Comparison of ENCODE assay signal across 8 cellular contexts in genomic region chr4:82797591-82798081, GRCh38. TPM values are rescaled to one million over a fixed set of nuclear protein-coding genes. Genes with fewer than 3 reads are reported as not detected.
DNase-seq lines count a peak whose midpoint lies in the region; ATAC-seq and TF ChIP-seq lines count a peak whose summit lies in the region.

No MANE protein-coding gene starts in this region.

- no peak for TF ChIP-seq CTCF in nephron (IDR thresholded peaks at IDR 0.05; ENCODE audit: unreplicated experiment in 3 of 3)

- ATAC-seq in T-helper 17 cell = no peak
- no peak for ATAC-seq in HG02759 (IDR thresholded peaks at IDR 0.05; ENCODE audit: unreplicated experiment)

- H3K9me3 ChIP-seq in T-helper 17 cell (ENCODE audit: control insufficient read depth, low read length, poor library complexity, severe bottlenecking) = no peaks in the 10 kb centered on the region

- intact Hi-C loops in activated CD4-positive, alpha-beta T cell treated with anti-CD3 and anti-CD28 coated beads, Interleukin-2, amount 10 ng/mL, durations not matched to agents 24 days and 14 days (cut with micrococcal nuclease) = no loop called here

- no peaks in the 10 kb centered on the region for H3K9me3 Mint-ChIP-seq in activated CD4-positive, alpha-beta T cell treated with anti-CD3 and anti-CD28 coated beads, Interleukin-2, amount 10 ng/mL, durations not matched to agents 24 days and 14 days
- no peaks in the 10 kb centered on the region for H3K9me3 Mint-ChIP-seq in nephron

- H3K36me3 Mint-ChIP-seq in activated CD4-positive, alpha-beta T cell treated with anti-CD3 and anti-CD28 coated beads, Interleukin-2, amount 10 ng/mL, durations not matched to agents 24 days and 14 days (ENCODE audit: low read depth) = no peaks in the 10 kb centered on the region
- H3K36me3 Mint-ChIP-seq in T-helper 17 cell (ENCODE audit: low read depth) (no peaks in the 10 kb centered on the region), nephron (ENCODE audit: low read depth) (peaks cover 3% of the 10 kb centered on the region)

- peaks cover 72% of the 10 kb centered on the region for H3K27me3 Mint-ChIP-seq in activated CD4-positive, alpha-beta T cell treated with anti-CD3 and anti-CD28 coated beads, Interleukin-2, amount 10 ng/mL, durations not matched to agents 24 days and 14 days
- peaks cover 56% of the 10 kb centered on the region for H3K27me3 Mint-ChIP-seq in T-helper 17 cell
- peaks cover 42% of the 10 kb centered on the region for H3K27me3 Mint-ChIP-seq in nephron (ENCODE audit: low read depth)

- H3K27ac Mint-ChIP-seq in activated CD4-positive, alpha-beta T cell treated with anti-CD3 and anti-CD28 coated beads, Interleukin-2, amount 10 ng/mL, durations not matched to agents 24 days and 14 days = no peak overlapping the region
- no peak overlapping the region for H3K27ac Mint-ChIP-seq in T-helper 17 cell
- peak overlapping the region; percentile 3 to 43 (median 17) for H3K27ac Mint-ChIP-seq in nephron

- peaks cover 12% of the 10 kb centered on the region for H3K4me1 Mint-ChIP-seq in activated CD4-positive, alpha-beta T cell treated with anti-CD3 and anti-CD28 coated beads, Interleukin-2, amount 10 ng/mL, durations not matched to agents 24 days and 14 days
- peaks cover 18% of the 10 kb centered on the region for H3K4me1 Mint-ChIP-seq in T-helper 17 cell
- H3K4me1 Mint-ChIP-seq in nephron = peaks cover 35% of the 10 kb centered on the region

- DNase-seq in activated CD4-positive, alpha-beta T cell treated with anti-CD3 and anti-CD28 coated beads, Interleukin-2, amount 10 ng/mL, durations not matched to agents 24 days and 14 days = peak; percentile 60
- DNase-seq in activated CD4-positive, alpha-beta T cell treated with anti-CD3 and anti-CD28 coated beads, Interleukin-2, amount 50 U/mL, for 4 hours = no peak
- peak in 1 of 3 donors; percentile 10 for DNase-seq in T-helper 17 cell
- DNase-seq in fibroblast of gingiva (ENCODE audit: low read depth) = peak; percentile 40
- DNase-seq in GM19240 (ENCODE audit: insufficient read length, low spot score) = no peak
- no peak for DNase-seq in dedifferentiated amniotic fluid mesenchymal stem cell (ENCODE audit: extremely low spot score)

- peak overlapping the region; percentile 71 for H3K4me3 Mint-ChIP-seq in activated CD4-positive, alpha-beta T cell treated with anti-CD3 and anti-CD28 coated beads, Interleukin-2, amount 10 ng/mL, durations not matched to agents 24 days and 14 days
- peak overlapping the region; percentile 86 for H3K4me3 Mint-ChIP-seq in T-helper 17 cell
- H3K4me3 Mint-ChIP-seq in nephron = peak overlapping the region; percentile 93 to 97 (median 97)

RNA-seq across cellular contexts. Expression of gene SCD5, which starts 1.0 kb away (rescaled TPM):
- 0.63 and 0.95 TPM in 2 replicates for total RNA-seq in activated CD4-positive, alpha-beta T cell treated with anti-CD3 and anti-CD28 coated beads, Interleukin-2, amount 10 ng/mL, durations not matched to agents 24 days and 14 days
- under 1 TPM; 0.60 to 0.65 TPM for total RNA-seq in T-helper 17 cell

Comparison
In these comparisons a context has a peak if more than half of its experiments do, and no peak if none do; other contexts are left out.
1. DNase-seq: peak in activated CD4-positive, alpha-beta T cell treated with anti-CD3 and anti-CD28 coated beads, Interleukin-2, amount 10 ng/mL, durations not matched to agents 24 days and 14 days (single experiment) and fibroblast of gingiva (single experiment); none in activated CD4-positive, alpha-beta T cell treated with anti-CD3 and anti-CD28 coated beads, Interleukin-2, amount 50 U/mL, for 4 hours (0 of 2), GM19240 (single experiment) and dedifferentiated amniotic fluid mesenchymal stem cell (single experiment).
2. H3K27ac Mint-ChIP-seq: peak in nephron (3 of 3); none in activated CD4-positive, alpha-beta T cell treated with anti-CD3 and anti-CD28 coated beads, Interleukin-2, amount 10 ng/mL, durations not matched to agents 24 days and 14 days (single experiment) and T-helper 17 cell (single experiment).
3. Peak in every context shown above with its lines, with median percentiles within 50 percentile points of each other: H3K4me3 Mint-ChIP-seq.